In genomic region chr22:46163498-46163897, GRCh38 we compare ENCODE assay signal across 18 cellular contexts. TPM values are rescaled to one million over a fixed set of nuclear protein-coding genes. Genes with fewer than 3 reads are reported as not detected.
A peak's percentile ranks its signal among the peaks of the same experiment; 100 is the strongest.
DNase-seq lines count a peak whose midpoint lies in the region; ATAC-seq and TF ChIP-seq lines count a peak whose summit lies in the region.
"Had no signal": no experiment of that assay in that cellular context is flagged by ENCODE, and none has a peak within 500 bp of the region (broad histone marks: within the 10 kb centered on the region; RNA-seq: fewer than 3 reads in every experiment).

No MANE protein-coding gene starts in this region.

- WGBS in right cardiac atrium: 74% methylated on average over 13 of the region's 13 CpGs
- 60% methylated on average over 1 of the region's 13 CpGs for WGBS in right lobe of liver (ENCODE audit: insufficient coverage, low coverage, low lambda C conversion rate, missing lambda C conversion rate)

- H3K27me3 ChIP-seq in right cardiac atrium (ENCODE audit: control insufficient read depth, insufficient read depth) (no peaks in the 10 kb centered on the region), right lobe of liver (no peaks in the 10 kb centered on the region)
- H3K27me3 ChIP-seq: SJSA1 had no signal

- no peaks in the 10 kb centered on the region for H3K4me1 Mint-ChIP-seq in type B pancreatic cell (ENCODE audit: unreplicated experiment)
- peaks cover 0 to 2% of the 10 kb centered on the region in 2 donors for H3K4me1 Mint-ChIP-seq in stimulated activated naive B cell treated with anti-CD40 and anti-IgM and Interleukin-4, amounts not matched to agents 10 μg/mL and 1 μg/mL and 100 μg/mL, for 72 hours

- no peaks in the 10 kb centered on the region for H3K9me3 Mint-ChIP-seq in type B pancreatic cell
- H3K9me3 Mint-ChIP-seq in stimulated activated naive B cell treated with anti-CD40 and anti-IgM and Interleukin-4, amounts not matched to agents 10 μg/mL and 1 μg/mL and 100 μg/mL, for 72 hours: no peaks in the 10 kb centered on the region
- H3K9me3 Mint-ChIP-seq: CD4-positive, CD25-positive, alpha-beta regulatory T cell had no signal

- H3K27ac Mint-ChIP-seq in type B pancreatic cell: peak overlapping the region; percentile 61
- H3K27ac Mint-ChIP-seq in stimulated activated naive B cell treated with anti-CD40 and anti-IgM and Interleukin-4, amounts not matched to agents 10 μg/mL and 1 μg/mL and 100 μg/mL, for 72 hours: no peak overlapping the region
- H3K27ac Mint-ChIP-seq: CD4-positive, CD25-positive, alpha-beta regulatory T cell had no signal

- TF ChIP-seq POLR2A in right lobe of liver (IDR thresholded peaks at IDR 0.05): no peak

- H3K36me3 Mint-ChIP-seq in type B pancreatic cell: peaks cover 5% of the 10 kb centered on the region
- peaks cover 26 to 35% of the 10 kb centered on the region in 2 donors for H3K36me3 Mint-ChIP-seq in stimulated activated naive B cell treated with anti-CD40 and anti-IgM and Interleukin-4, amounts not matched to agents 10 μg/mL and 1 μg/mL and 100 μg/mL, for 72 hours

- H3K4me1 ChIP-seq in right cardiac atrium (ENCODE audit: control insufficient read depth, insufficient read depth, low read length) (no peaks in the 10 kb centered on the region), right lobe of liver (peaks cover 0 to 82% (median 36%) of the 10 kb centered on the region in 4 donors)

- H3K9me3 ChIP-seq in right cardiac atrium (ENCODE audit: control insufficient read depth, low read length): no peaks in the 10 kb centered on the region
- no peaks in the 10 kb centered on the region for H3K9me3 ChIP-seq in right lobe of liver
- H3K9me3 ChIP-seq: SJSA1 had no signal

- no peak overlapping the region for H3K4me3 Mint-ChIP-seq in type B pancreatic cell
- H3K4me3 Mint-ChIP-seq in stimulated activated naive B cell treated with anti-CD40 and anti-IgM and Interleukin-4, amounts not matched to agents 10 μg/mL and 1 μg/mL and 100 μg/mL, for 72 hours: no peak overlapping the region
- H3K4me3 Mint-ChIP-seq: CD4-positive, CD25-positive, alpha-beta regulatory T cell had no signal

- ATAC-seq in right cardiac atrium (peak; percentile 30 to 66), left ventricle myocardium superior (no peak), right lobe of liver (no peak), GM18498 (IDR thresholded peaks at IDR 0.05; ENCODE audit: unreplicated experiment) (no peak)
- no peak for ATAC-seq in stimulated activated naive B cell treated with anti-CD40 and anti-IgM and Interleukin-4, amounts not matched to agents 10 μg/mL and 1 μg/mL and 100 μg/mL, for 72 hours (replicated peaks)
- ATAC-seq: Panc1 had no signal

- peaks cover 0 to 6% (median 2%) of the 10 kb centered on the region in 4 donors for H3K36me3 ChIP-seq in right lobe of liver
- H3K36me3 ChIP-seq: SJSA1 had no signal

- DNase-seq in right cardiac atrium (peak in 1 of 3 donors; percentile 44), left ventricle myocardium superior (no peak), right lobe of liver (peak in 1 of 3 donors; percentile 47), type B pancreatic cell (ENCODE audit: extremely low spot score, unreplicated experiment) (no peak), putamen (ENCODE audit: low spot score) (no peak)
- no peak for DNase-seq in stimulated activated naive B cell treated with anti-CD40 and anti-IgM and Interleukin-4, amounts not matched to agents 10 μg/mL and 1 μg/mL and 100 μg/mL, for 72 hours
- DNase-seq: CD4-positive, CD25-positive, alpha-beta regulatory T cell; COR-L47; Karpas-422; NCI-H1417 treated with DMSO at 0.1 percent for 48 hours; NCI-H187 treated with DMSO at 0.1 percent for 48 hours; NCI-H226; NCI-H524; NCI-H82 had no signal

- TF ChIP-seq CTCF in VCaP (conservative IDR thresholded peaks at IDR 0.05) (no peak), right lobe of liver (IDR thresholded peaks at IDR 0.05) (no peak), type B pancreatic cell (conservative IDR thresholded peaks at IDR 0.05) (no peak)

- H3K27me3 Mint-ChIP-seq in type B pancreatic cell: no peaks in the 10 kb centered on the region
- no peaks in the 10 kb centered on the region for H3K27me3 Mint-ChIP-seq in stimulated activated naive B cell treated with anti-CD40 and anti-IgM and Interleukin-4, amounts not matched to agents 10 μg/mL and 1 μg/mL and 100 μg/mL, for 72 hours
- H3K27me3 Mint-ChIP-seq: CD4-positive, CD25-positive, alpha-beta regulatory T cell had no signal

- intact Hi-C loops in right cardiac atrium (cut with DNase I) (no loop called here), left ventricle myocardium superior (cut with micrococcal nuclease) (no loop called here), right lobe of liver (cut with DNase I) (no loop called here)

- H3K4me3 ChIP-seq in right cardiac atrium (ENCODE audit: low read length): no peak overlapping the region
- H3K4me3 ChIP-seq in right lobe of liver: no peak overlapping the region
- H3K4me3 ChIP-seq: SJSA1 had no signal

- H3K27ac ChIP-seq in right cardiac atrium (ENCODE audit: low read length) (no peak overlapping the region), VCaP (peak overlapping the region; percentile 53), right lobe of liver (peak overlapping the region in 2 of 3 donors; percentile 19 to 60)
- H3K27ac ChIP-seq: SJSA1 had no signal

RNA-seq across cellular contexts. Expression of gene PPARA, which starts 13.2 kb away (rescaled TPM):
- 10 to 100 TPM; 63.6 to 85.2 (median 72.7) TPM for total RNA-seq in right cardiac atrium
- polyA plus RNA-seq in right cardiac atrium: 22.9 TPM
- 78.9 TPM for total RNA-seq in left ventricle myocardium superior
- 100 to 1,000 TPM in 3 of 6 experiments, 10 to 100 TPM in 3; 64.4 to 152 (median 95.1) TPM for total RNA-seq in right lobe of liver
- total RNA-seq in type B pancreatic cell (ENCODE audit: low replicate concordance): 22.7 and 22.9 TPM in 2 replicates

Comparison
In these comparisons a context has a peak if more than half of its experiments do, and no peak if none do; other contexts are left out.
1. ATAC-seq: peak in right cardiac atrium (2 of 2); none in left ventricle myocardium superior (single experiment), right lobe of liver (0 of 4), stimulated activated naive B cell treated with anti-CD40 and anti-IgM and Interleukin-4, amounts not matched to agents 10 μg/mL and 1 μg/mL and 100 μg/mL, for 72 hours (0 of 2) and GM18498 (single experiment).